Comparison of ENCODE assay signal across 35 cellular contexts in genomic region chr6:38533064-38533463, GRCh38.
"Had no signal": no experiment of that assay in that cellular context is flagged by ENCODE, and none has a peak within 500 bp of the region (broad histone marks: within the 10 kb centered on the region; RNA-seq: fewer than 3 reads in every experiment).

No MANE protein-coding gene starts in this region.

- H3K9ac ChIP-seq: KMS-11 had no signal

- H3K36me3 ChIP-seq: MG63 had no signal

- H3K27ac ChIP-seq: KMS-11 had no signal

- DNase-seq: Karpas-422, Kasumi-1, MG63, MM.1S, MV-4-11, NCI-H1048, NCI-H1092, NCI-H1092 treated with DMSO at 0.1 percent for 48 hours, NCI-H1105, NCI-H1105 treated with DMSO at 0.1 percent for 48 hours, NCI-H1417, NCI-H1417 treated with DMSO at 0.1 percent for 48 hours, NCI-H1436, NCI-H1436 treated with DMSO at 0.1 percent for 48 hours, NCI-H146, NCI-H1694, NCI-H1694 treated with DMSO at 0.1 percent for 48 hours, NCI-H187, NCI-H187 treated with DMSO at 0.1 percent for 48 hours, NCI-H1930, NCI-H2029, NCI-H2029 treated with DMSO at 0.1 percent for 48 hours, NCI-H2081, NCI-H2081 treated with DMSO at 0.1 percent for 48 hours, NCI-H2107, NCI-H2171, NCI-H2171 treated with DMSO at 0.1 percent for 48 hours, NCI-H2227 treated with DMSO at 0.1 percent for 48 hours, NCI-H226, NCI-H345, NCI-H446, NCI-H446 treated with DMSO at 0.1 percent for 48 hours, NCI-H510A, NCI-H510A treated with DMSO at 0.1 percent for 48 hours had no signal

- H3K4me2 ChIP-seq: KMS-11 had no signal

- H3K4me3 ChIP-seq: MG63 had no signal
